Comparison of ENCODE assay signal across 10 cellular contexts in genomic region chr6:18978330-18979128, GRCh38.
DNase-seq lines count a peak whose midpoint lies in the region; ATAC-seq and TF ChIP-seq lines count a peak whose summit lies in the region.
"Had no signal": no experiment of that assay in that cellular context is flagged by ENCODE, and none has a peak within 500 bp of the region (broad histone marks: within the 10 kb centered on the region; RNA-seq: fewer than 3 reads in every experiment).

No MANE protein-coding gene starts in this region.

- no peak for TF ChIP-seq CTCF in omental fat pad (IDR thresholded peaks at IDR 0.05)

- H3K36me3 Mint-ChIP-seq in activated naive CD4-positive, alpha-beta T cell treated with anti-CD3 and anti-CD28 coated beads, Interleukin-2, amount 50 U/mL, for 72 hours: no peaks in the 10 kb centered on the region

- H3K27me3 ChIP-seq in H7 (ENCODE audit: control insufficient read depth, insufficient read depth, low read length): no peaks in the 10 kb centered on the region

- ATAC-seq in omental fat pad (ENCODE audit: low FRiP score): peak; percentile 59
- no peak for ATAC-seq in activated naive CD4-positive, alpha-beta T cell treated with anti-CD3 and anti-CD28 coated beads, Interleukin-2, amount 50 U/mL, for 72 hours

- no peak overlapping the region for H3K27ac Mint-ChIP-seq in activated naive CD4-positive, alpha-beta T cell treated with anti-CD3 and anti-CD28 coated beads, Interleukin-2, amount 50 U/mL, for 72 hours

- H3K36me3 ChIP-seq in H7 (replicated peaks; ENCODE audit: control insufficient read depth, insufficient read depth, low read length): no peaks in the 10 kb centered on the region

- H3K4me3 ChIP-seq in H7 (ENCODE audit: insufficient read depth, low read depth, low read length): no peak overlapping the region
- H3K4me3 ChIP-seq: SK-N-MC had no signal

- DNase-seq in H7 (peak; percentile 11), NCI-H510A treated with DMSO at 0.1 percent for 48 hours (lab: John Stamatoyannopoulos, UW) (peak; percentile 40), foreskin melanocyte (peak; percentile 19), omental fat pad (ENCODE audit: low spot score) (no peak), GM19240 (ENCODE audit: insufficient read length, low spot score) (no peak)
- no peak for DNase-seq in activated naive CD4-positive, alpha-beta T cell treated with anti-CD3 and anti-CD28 coated beads, Interleukin-2, amount 50 U/mL, for 72 hours (ENCODE audit: low spot score in 2 of 2)
- no peak for DNase-seq in NK-92 treated with Interleukin-12 subunit alpha and Interleukin-12 subunit beta, amount 100 ng/mL, for 24 hours (lab: John Stamatoyannopoulos, UW)
- no peak for DNase-seq in stimulated activated CD4-positive, alpha-beta T cell treated with anti-CD3 and anti-CD28 coated beads, Interleukin-4, amount 100 ng/mL, for 24 hours
- DNase-seq: KBM-7 had no signal

- H3K9me3 Mint-ChIP-seq in activated naive CD4-positive, alpha-beta T cell treated with anti-CD3 and anti-CD28 coated beads, Interleukin-2, amount 50 U/mL, for 72 hours: peaks cover 5 to 16% of the 10 kb centered on the region in 2 donors

Comparison
In these comparisons a context has a peak if more than half of its experiments do, and no peak if none do; other contexts are left out.
1. DNase-seq: peak in H7 (single experiment), NCI-H510A treated with DMSO at 0.1 percent for 48 hours (single experiment) and foreskin melanocyte (single experiment); none in omental fat pad (single experiment), activated naive CD4-positive, alpha-beta T cell treated with anti-CD3 and anti-CD28 coated beads, Interleukin-2, amount 50 U/mL, for 72 hours (0 of 2), NK-92 treated with Interleukin-12 subunit alpha and Interleukin-12 subunit beta, amount 100 ng/mL, for 24 hours (single experiment), stimulated activated CD4-positive, alpha-beta T cell treated with anti-CD3 and anti-CD28 coated beads, Interleukin-4, amount 100 ng/mL, for 24 hours (single experiment) and GM19240 (single experiment).